Comparison of ENCODE assay signal across 19 cellular contexts in genomic region chr9:20988061-20988460, GRCh38.
"Had no signal": no experiment of that assay in that cellular context is flagged by ENCODE, and none has a peak within 500 bp of the region (broad histone marks: within the 10 kb centered on the region; RNA-seq: fewer than 3 reads in every experiment).

No MANE protein-coding gene starts in this region.

- DNase-seq: activated CD4-positive, alpha-beta T cell treated with anti-CD3 and anti-CD28 coated beads, Interleukin-2, amount 10 ng/mL, durations not matched to agents 24 days and 14 days; activated CD8-positive, alpha-beta T cell treated with anti-CD3 and anti-CD28 coated beads, Interleukin-2, amount 10 ng/mL, durations not matched to agents 7 days and 5 days; activated naive CD4-positive, alpha-beta T cell treated with anti-CD3 and anti-CD28 coated beads, Interleukin-2, amount 10 ng/mL, durations not matched to agents 7 days and 5 days; activated T-cell treated with anti-CD3 and anti-CD28 coated beads, Interleukin-2, amount 50 U/mL, for 24 hours; gastrocnemius medialis; head of caudate nucleus; left ventricle myocardium inferior; mammary epithelial cell; pancreas; right lobe of liver; stimulated activated CD4-positive, alpha-beta T cell treated with anti-CD3 and anti-CD28 coated beads, Interleukin-4, amount 100 ng/mL, for 24 hours; T-helper 9 cell had no signal

- H3K9me3 Mint-ChIP-seq: activated CD4-positive, alpha-beta T cell treated with anti-CD3 and anti-CD28 coated beads, Interleukin-2, amount 10 ng/mL, durations not matched to agents 24 days and 14 days; activated naive CD4-positive, alpha-beta T cell treated with anti-CD3 and anti-CD28 coated beads, Interleukin-2, amount 10 ng/mL, durations not matched to agents 7 days and 5 days; activated T-cell treated with anti-CD3 and anti-CD28 coated beads, Interleukin-2, amount 50 U/mL, for 24 hours; activated T-helper 2 cell treated with anti-CD3 and anti-CD28 coated beads, Interferon-gamma antibody, Interleukin-2, Interleukin-4, amounts not matched to agents 10 μg/mL and 5 μg/mL and 100 μg/mL, durations not matched to agents 14 hours and 24 hours and 36 hours; central memory CD8-positive, alpha-beta T cell; neural progenitor cell; stimulated activated effector memory CD8-positive, alpha-beta T cell treated with anti-CD3 and anti-CD28 coated beads, Interleukin-12 subunit alpha, Interleukin-12 subunit beta, amount 100 ng/mL, for 72 hours had no signal

- H3K4me1 Mint-ChIP-seq: activated CD4-positive, alpha-beta T cell treated with anti-CD3 and anti-CD28 coated beads, Interleukin-2, amount 10 ng/mL, durations not matched to agents 24 days and 14 days; activated naive CD4-positive, alpha-beta T cell treated with anti-CD3 and anti-CD28 coated beads, Interleukin-2, amount 10 ng/mL, durations not matched to agents 7 days and 5 days; central memory CD8-positive, alpha-beta T cell; stimulated activated effector memory CD8-positive, alpha-beta T cell treated with anti-CD3 and anti-CD28 coated beads, Interleukin-12 subunit alpha, Interleukin-12 subunit beta, amount 100 ng/mL, for 72 hours had no signal

- H3K4me1 ChIP-seq: gastrocnemius medialis, left ventricle myocardium inferior, pancreas, right lobe of liver had no signal

- H3K27ac Mint-ChIP-seq: activated CD4-positive, alpha-beta T cell treated with anti-CD3 and anti-CD28 coated beads, Interleukin-2, amount 10 ng/mL, durations not matched to agents 24 days and 14 days; activated CD8-positive, alpha-beta T cell treated with anti-CD3 and anti-CD28 coated beads, Interleukin-2, amount 10 ng/mL, durations not matched to agents 7 days and 5 days; activated naive CD4-positive, alpha-beta T cell treated with anti-CD3 and anti-CD28 coated beads, Interleukin-2, amount 10 ng/mL, durations not matched to agents 7 days and 5 days; activated T-cell treated with anti-CD3 and anti-CD28 coated beads, Interleukin-2, amount 50 U/mL, for 24 hours; activated T-helper 2 cell treated with anti-CD3 and anti-CD28 coated beads, Interferon-gamma antibody, Interleukin-2, Interleukin-4, amounts not matched to agents 10 μg/mL and 5 μg/mL and 100 μg/mL, durations not matched to agents 14 hours and 24 hours and 36 hours; neural progenitor cell; stimulated activated effector memory CD8-positive, alpha-beta T cell treated with anti-CD3 and anti-CD28 coated beads, Interleukin-12 subunit alpha, Interleukin-12 subunit beta, amount 100 ng/mL, for 72 hours had no signal

- H3K9me3 ChIP-seq: ascending aorta, gastrocnemius medialis, left ventricle myocardium inferior, pancreas, right lobe of liver, thoracic aorta had no signal

- H3K4me3 ChIP-seq: ascending aorta, coronary artery, gastrocnemius medialis, left ventricle myocardium inferior, neural progenitor cell, pancreas, right lobe of liver, thoracic aorta had no signal

- ATAC-seq: activated CD8-positive, alpha-beta T cell treated with anti-CD3 and anti-CD28 coated beads, Interleukin-2, amount 10 ng/mL, durations not matched to agents 7 days and 5 days; gastrocnemius medialis; pancreas; right lobe of liver; stimulated activated effector memory CD8-positive, alpha-beta T cell treated with anti-CD3 and anti-CD28 coated beads, Interleukin-12 subunit alpha, Interleukin-12 subunit beta, amount 100 ng/mL, for 72 hours had no signal

- H3K36me3 ChIP-seq: ascending aorta, neural progenitor cell, right lobe of liver had no signal

- H3K27me3 Mint-ChIP-seq: activated CD4-positive, alpha-beta T cell treated with anti-CD3 and anti-CD28 coated beads, Interleukin-2, amount 10 ng/mL, durations not matched to agents 24 days and 14 days; activated naive CD4-positive, alpha-beta T cell treated with anti-CD3 and anti-CD28 coated beads, Interleukin-2, amount 10 ng/mL, durations not matched to agents 7 days and 5 days; activated T-cell treated with anti-CD3 and anti-CD28 coated beads, Interleukin-2, amount 50 U/mL, for 24 hours; central memory CD8-positive, alpha-beta T cell had no signal

- H3K4me3 Mint-ChIP-seq: activated CD4-positive, alpha-beta T cell treated with anti-CD3 and anti-CD28 coated beads, Interleukin-2, amount 10 ng/mL, durations not matched to agents 24 days and 14 days; activated CD8-positive, alpha-beta T cell treated with anti-CD3 and anti-CD28 coated beads, Interleukin-2, amount 10 ng/mL, durations not matched to agents 7 days and 5 days; activated naive CD4-positive, alpha-beta T cell treated with anti-CD3 and anti-CD28 coated beads, Interleukin-2, amount 10 ng/mL, durations not matched to agents 7 days and 5 days; activated T-cell treated with anti-CD3 and anti-CD28 coated beads, Interleukin-2, amount 50 U/mL, for 24 hours; central memory CD8-positive, alpha-beta T cell; neural progenitor cell; stimulated activated effector memory CD8-positive, alpha-beta T cell treated with anti-CD3 and anti-CD28 coated beads, Interleukin-12 subunit alpha, Interleukin-12 subunit beta, amount 100 ng/mL, for 72 hours had no signal

- H3K27ac ChIP-seq: ascending aorta, coronary artery, gastrocnemius medialis, left ventricle myocardium inferior, neural progenitor cell, pancreas, right lobe of liver, thoracic aorta had no signal

- H3K27me3 ChIP-seq: ascending aorta, gastrocnemius medialis, neural progenitor cell, pancreas, right lobe of liver had no signal
